Comparison of ENCODE assay signal across 13 cellular contexts in the genomic region with DNA sequence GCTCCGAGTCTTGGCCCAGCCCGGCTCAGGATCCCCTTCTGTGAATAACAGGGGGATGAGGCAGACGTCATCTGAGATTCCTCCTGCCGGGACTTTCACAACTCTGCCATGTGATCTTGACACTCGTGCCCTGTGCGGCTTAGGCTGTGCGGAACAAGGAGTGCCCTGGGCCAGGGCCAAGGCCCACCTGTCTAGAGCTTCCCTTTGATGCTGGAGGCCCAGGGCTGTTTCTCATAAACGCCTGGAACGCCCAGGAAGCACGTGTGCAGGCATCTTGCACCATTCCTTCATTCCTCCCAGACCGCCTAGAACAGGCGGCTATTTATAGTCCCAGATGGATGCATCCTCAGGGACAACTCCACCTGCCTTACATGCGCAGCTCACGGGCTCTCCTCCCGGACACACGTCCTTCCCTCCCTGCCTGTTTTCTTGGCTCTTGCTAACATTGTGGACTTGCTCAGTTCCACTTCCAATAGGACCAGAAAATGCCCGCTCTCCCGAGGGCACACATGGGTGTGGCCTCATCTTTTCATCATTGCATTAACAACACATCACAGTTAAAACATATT. TPM values are rescaled to one million over a fixed set of nuclear protein-coding genes. Genes with fewer than 3 reads are reported as not detected.
DNase-seq lines count a peak whose midpoint lies in the region; ATAC-seq and TF ChIP-seq lines count a peak whose summit lies in the region.
"Had no signal": no experiment of that assay in that cellular context is flagged by ENCODE, and none has a peak within 500 bp of the region (broad histone marks: within the 10 kb centered on the region; RNA-seq: fewer than 3 reads in every experiment).

No MANE protein-coding gene starts in this region.

- intact Hi-C loops in Right ventricle myocardium superior (cut with DNase I), result no loop called here
- intact Hi-C loops in uterus (cut with DNase I; ENCODE audit: low total_unique reads), result no loop called here

- H3K4me3 ChIP-seq in right atrium auricular region (no peak overlapping the region), uterus (no peak overlapping the region)
- H3K4me3 ChIP-seq: smooth muscle cell had no signal

- no peaks in the 10 kb centered on the region for H3K27me3 Mint-ChIP-seq in stimulated activated naive CD8-positive, alpha-beta T cell treated with anti-CD3 and anti-CD28 coated beads, Interleukin-15, amount 100 ng/mL, for 72 hours

- TF ChIP-seq CTCF in right atrium auricular region (IDR thresholded peaks at IDR 0.05), result no peak
- no peak for TF ChIP-seq CTCF in uterus (IDR thresholded peaks at IDR 0.05)

- H3K9me3 ChIP-seq in right atrium auricular region (no peaks in the 10 kb centered on the region), uterus (no peaks in the 10 kb centered on the region)

- peak; percentile 33 for ATAC-seq in Right ventricle myocardium superior (ENCODE audit: poor library complexity)
- no peak for ATAC-seq in stimulated activated naive CD8-positive, alpha-beta T cell treated with anti-CD3 and anti-CD28 coated beads, Interleukin-15, amount 100 ng/mL, for 72 hours
- ATAC-seq in HG02763 (IDR thresholded peaks at IDR 0.05; ENCODE audit: unreplicated experiment), result no peak

- no peak overlapping the region for H3K27ac Mint-ChIP-seq in stimulated activated naive CD8-positive, alpha-beta T cell treated with anti-CD3 and anti-CD28 coated beads, Interleukin-15, amount 100 ng/mL, for 72 hours

- H3K27ac ChIP-seq in right atrium auricular region, result no peak overlapping the region
- H3K27ac ChIP-seq in uterus, result peak overlapping the region; percentile 52 to 62
- H3K27ac ChIP-seq: WERI-Rb-1 had no signal

- H3K9me3 Mint-ChIP-seq in stimulated activated naive CD8-positive, alpha-beta T cell treated with anti-CD3 and anti-CD28 coated beads, Interleukin-15, amount 100 ng/mL, for 72 hours, result no peaks in the 10 kb centered on the region

- H3K4me3 Mint-ChIP-seq in stimulated activated naive CD8-positive, alpha-beta T cell treated with anti-CD3 and anti-CD28 coated beads, Interleukin-15, amount 100 ng/mL, for 72 hours, result no peak overlapping the region

- no peaks in the 10 kb centered on the region for H3K4me1 Mint-ChIP-seq in stimulated activated naive CD8-positive, alpha-beta T cell treated with anti-CD3 and anti-CD28 coated beads, Interleukin-15, amount 100 ng/mL, for 72 hours

- H3K36me3 ChIP-seq in right atrium auricular region (no peaks in the 10 kb centered on the region), uterus (no peaks in the 10 kb centered on the region)
- H3K36me3 ChIP-seq: WERI-Rb-1 had no signal

- DNase-seq in Right ventricle myocardium superior (no peak), right atrium auricular region (ENCODE audit: low spot score) (no peak), fibroblast of gingiva (ENCODE audit: low read depth) (peak; percentile 27), myocyte (ENCODE audit: low read depth) (peak; percentile 70), uterus (peak; percentile 63 to 67), NCI-H1105 treated with DMSO at 0.1 percent for 48 hours (lab: John Stamatoyannopoulos, UW) (no peak)
- DNase-seq in stimulated activated naive CD8-positive, alpha-beta T cell treated with anti-CD3 and anti-CD28 coated beads, Interleukin-15, amount 100 ng/mL, for 72 hours, result no peak
- DNase-seq: activated T-cell treated with anti-CD3 and anti-CD28 coated beads for 4 hours, DMS79 treated with DMSO at 0.1 percent for 48 hours, erythroblast, WERI-Rb-1 had no signal

- H3K4me1 ChIP-seq in right atrium auricular region (peaks cover 0 to 31% of the 10 kb centered on the region in 2 donors), uterus (no peaks in the 10 kb centered on the region)

- TF ChIP-seq POLR2A in uterus (IDR thresholded peaks at IDR 0.05), result no peak

- H3K27me3 ChIP-seq in right atrium auricular region (no peaks in the 10 kb centered on the region), uterus (no peaks in the 10 kb centered on the region)

RNA-seq across cellular contexts. Expression of a gene that starts 57.3 kb away (rescaled TPM):
- total RNA-seq in Right ventricle myocardium superior (26.8 TPM), right atrium auricular region (10 to 100 TPM in 1 of 2 donors, 1 to 10 TPM in 1; 5.7 to 11.2 TPM), myocyte (4.0 and 5.6 TPM in 2 replicates), uterus (1 to 10 TPM in 2 of 4 donors, under 1 TPM in 2; 0.77 to 6.0 (median 1.5) TPM)
- 7.4 TPM for polyA plus RNA-seq in myocyte (2012)
- total RNA-seq: smooth muscle cell had no signal

Comparison
In these comparisons a context has a peak if more than half of its experiments do, and no peak if none do; other contexts are left out.
1. DNase-seq: peak in fibroblast of gingiva (single experiment), myocyte (single experiment) and uterus (2 of 2); none in Right ventricle myocardium superior (single experiment), right atrium auricular region (single experiment), stimulated activated naive CD8-positive, alpha-beta T cell treated with anti-CD3 and anti-CD28 coated beads, Interleukin-15, amount 100 ng/mL, for 72 hours (0 of 2) and NCI-H1105 treated with DMSO at 0.1 percent for 48 hours (single experiment).
2. H3K27ac ChIP-seq: peak in uterus (2 of 2); none in right atrium auricular region (0 of 2).